Comparison of ENCODE assay signal across 14 cellular contexts in genomic region chr12:86741531-86741930, GRCh38.
A peak's percentile ranks its signal among the peaks of the same experiment; 100 is the strongest.
DNase-seq lines count a peak whose midpoint lies in the region; ATAC-seq and TF ChIP-seq lines count a peak whose summit lies in the region.
"Had no signal": no experiment of that assay in that cellular context is flagged by ENCODE, and none has a peak within 500 bp of the region (broad histone marks: within the 10 kb centered on the region; RNA-seq: fewer than 3 reads in every experiment).

No MANE protein-coding gene starts in this region.

- H3K4me3 Mint-ChIP-seq in CD4-positive, alpha-beta memory T cell = no peak overlapping the region
- H3K4me3 Mint-ChIP-seq: CD14-positive monocyte had no signal

- no peak overlapping the region for H3K23ac ChIP-seq in IMR-90 (ENCODE audit: low read depth, low read length)

- peak; percentile 32 for DNase-seq in ACHN
- DNase-seq in IMR-90 = peak; percentile 4
- peak; percentile 33 for DNase-seq in choroid plexus epithelial cell (ENCODE audit: low read depth)
- peak; percentile 52 for DNase-seq in kidney tubule cell (ENCODE audit: low spot score)
- no peak for DNase-seq in esophagus muscularis mucosa (ENCODE audit: extremely low spot score)
- no peak for DNase-seq in CD4-positive, alpha-beta memory T cell
- DNase-seq: 8988T, Calu3, DMS 273 treated with DMSO at 0.1 percent for 48 hours, GM23248, H7 had no signal

- CTCF ChIA-PET in IMR-90 (lab: Yijun Ruan, JAX) = no interaction called here
- CTCF ChIA-PET in CD4-positive, alpha-beta memory T cell (lab: Charles Lee; ENCODE audit: partially characterized antibody) = no interaction called here

- H3K9me3 Mint-ChIP-seq in CD4-positive, alpha-beta memory T cell = peaks cover 0 to 8% (median 2%) of the 10 kb centered on the region in 8 donors
- H3K9me3 Mint-ChIP-seq: CD14-positive monocyte had no signal

- H3K9ac ChIP-seq in IMR-90 (ENCODE audit: low read depth, low read length) = no peak overlapping the region
- H3K9ac ChIP-seq: GM23248 had no signal

- TF ChIP-seq CTCF in IMR-90 (conservative IDR thresholded peaks at IDR 0.05; ENCODE audit: low read depth, low read length) = no peak
- TF ChIP-seq CTCF in choroid plexus epithelial cell (conservative IDR thresholded peaks at IDR 0.05; ENCODE audit: low read depth, low read length) = no peak
- no peak for TF ChIP-seq CTCF in esophagus muscularis mucosa (IDR thresholded peaks at IDR 0.05)

- no peak overlapping the region for H3K56ac ChIP-seq in IMR-90 (ENCODE audit: extremely low read depth, insufficient read depth, low read length)

- no peaks in the 10 kb centered on the region for H3K79me1 ChIP-seq in IMR-90 (ENCODE audit: low read depth in 1 of 2, low read length in 2 of 2)

- no peaks in the 10 kb centered on the region for H3K9me1 ChIP-seq in IMR-90 (ENCODE audit: insufficient read depth, low read length)

- H3K36me3 ChIP-seq in IMR-90 (ENCODE audit: control insufficient read depth, insufficient read depth, low read length) (no peaks in the 10 kb centered on the region), esophagus muscularis mucosa (no peaks in the 10 kb centered on the region)
- no peaks in the 10 kb centered on the region for H3K36me3 ChIP-seq in CD4-positive, alpha-beta memory T cell (ENCODE audit: insufficient read depth, low read length)

- no peaks in the 10 kb centered on the region for H3K4me1 ChIP-seq in IMR-90 (ENCODE audit: control insufficient read depth, insufficient read depth, low read length)
- no peaks in the 10 kb centered on the region for H3K4me1 ChIP-seq in esophagus muscularis mucosa
- H3K4me1 ChIP-seq in CD4-positive, alpha-beta memory T cell (ENCODE audit: insufficient read depth, low read length) = no peaks in the 10 kb centered on the region

- H2AK9ac ChIP-seq in IMR-90 (replicated peaks; ENCODE audit: low read depth, low read length, poor library complexity) = no peak overlapping the region

- no CpG with 5 or more reads among the region's 1 CpG for WGBS in IMR-90 (ENCODE audit: extremely low coverage in 2 of 2, insufficient read length in 1 of 2), 2 experiments
- 97% methylated on average over 1 of the region's 1 CpG for WGBS in esophagus muscularis mucosa

- no peak overlapping the region for H4K8ac ChIP-seq in IMR-90 (ENCODE audit: low read depth in 2 of 2, low read length in 2 of 2)

- no peak overlapping the region for H4K91ac ChIP-seq in IMR-90 (ENCODE audit: insufficient read depth, low read depth, low read length)

- H3K27me3 ChIP-seq in IMR-90 (ENCODE audit: control insufficient read depth, insufficient read depth, low read length) (no peaks in the 10 kb centered on the region), esophagus muscularis mucosa (no peaks in the 10 kb centered on the region)
- no peaks in the 10 kb centered on the region for H3K27me3 ChIP-seq in CD4-positive, alpha-beta memory T cell (ENCODE audit: insufficient read depth, low read length)

- BruUV-seq in IMR-90 (replicated peaks; lab: Mats Ljungman, UMichigan) = no TSS peak

- H3K4me1 Mint-ChIP-seq in CD4-positive, alpha-beta memory T cell = no peaks in the 10 kb centered on the region
- H3K4me1 Mint-ChIP-seq: CD14-positive monocyte had no signal

- no peak overlapping the region for H2BK20ac ChIP-seq in IMR-90 (ENCODE audit: low read depth, low read length)

- no peak overlapping the region for H3K4ac ChIP-seq in IMR-90 (ENCODE audit: low read depth, low read length)

- H3K9me3 ChIP-seq in IMR-90 (ENCODE audit: control insufficient read depth, insufficient read depth, low read length) (no peaks in the 10 kb centered on the region), esophagus muscularis mucosa (no peaks in the 10 kb centered on the region)
- H3K9me3 ChIP-seq in CD4-positive, alpha-beta memory T cell (ENCODE audit: control insufficient read depth in 1 of 2, low read length in 2 of 2) = no peaks in the 10 kb centered on the region

- H2AK5ac ChIP-seq in IMR-90 (ENCODE audit: low read depth, low read length) = no peak overlapping the region

- ATAC-seq in IMR-90 (ENCODE audit: low read depth) (peak; percentile 32; the same call in 1 of the 2 replicates), GM18868 (IDR thresholded peaks at IDR 0.05; ENCODE audit: unreplicated experiment) (no peak)
- ATAC-seq: GM12878 had no signal

- H4K5ac ChIP-seq in IMR-90 (ENCODE audit: low read depth, low read length) = no peak overlapping the region

- intact Hi-C loops in IMR-90 (cut with micrococcal nuclease) (no loop called here), esophagus muscularis mucosa (cut with DNase I) (no loop called here)
- intact Hi-C loops in CD4-positive, alpha-beta memory T cell (cut with micrococcal nuclease) = no loop called here

- H3K14ac ChIP-seq in IMR-90 (replicated peaks; ENCODE audit: low read depth, low read length) = no peak overlapping the region

- dilution Hi-C loops in IMR-90 (cut with HindIII; ENCODE audit: low sequenced_read_pairs, unreplicated experiment) = no loop called here

- TF ChIP-seq POLR2A in IMR-90 (IDR thresholded peaks at IDR 0.05; ENCODE audit: low read depth, low read length) (no peak), esophagus muscularis mucosa (IDR thresholded peaks at IDR 0.05; ENCODE audit: low read depth) (no peak)

- TF ChIP-seq RAD21 in IMR-90 (IDR thresholded peaks at IDR 0.05; ENCODE audit: low read length) = no peak

- no peak overlapping the region for H2BK15ac ChIP-seq in IMR-90 (ENCODE audit: low read depth, low read length)

- no peak overlapping the region for H3K4me2 ChIP-seq in IMR-90 (ENCODE audit: low read depth, low read length)

- no peaks in the 10 kb centered on the region for H4K20me1 ChIP-seq in IMR-90 (ENCODE audit: insufficient read depth, low read length)

- no peaks in the 10 kb centered on the region for H3K36me3 Mint-ChIP-seq in CD4-positive, alpha-beta memory T cell
- H3K36me3 Mint-ChIP-seq: CD14-positive monocyte had no signal

- POLR2A ChIA-PET in IMR-90 (lab: Charles Lee; ENCODE audit: unreplicated experiment) = no interaction called here
- POLR2A ChIA-PET in CD4-positive, alpha-beta memory T cell (lab: Charles Lee; ENCODE audit: partially characterized antibody) = no interaction called here

- no peak overlapping the region for H3K18ac ChIP-seq in IMR-90 (ENCODE audit: low read depth, low read length)

- in situ Hi-C loops in ACHN (cut with HindIII; ENCODE audit: low pct_ligation_motif_present, low pct_unique_long_range_greater_than_20kb, low sequenced_read_pairs) = no loop called here
- in situ Hi-C loops in IMR-90 (cut with MboI; ENCODE audit: low sequenced_read_pairs) = no loop called here

- no peak overlapping the region for H3K27ac Mint-ChIP-seq in CD4-positive, alpha-beta memory T cell
- H3K27ac Mint-ChIP-seq: CD14-positive monocyte had no signal

- no peaks in the 10 kb centered on the region for H3K27me3 Mint-ChIP-seq in CD4-positive, alpha-beta memory T cell

- no peak overlapping the region for H2BK120ac ChIP-seq in IMR-90 (ENCODE audit: low read depth, low read length)

- no peak for TF ChIP-seq EP300 in esophagus muscularis mucosa (IDR thresholded peaks at IDR 0.05)

- no peak overlapping the region for H3K4me3 ChIP-seq in IMR-90 (ENCODE audit: insufficient read depth, low read depth, low read length)
- H3K4me3 ChIP-seq in choroid plexus epithelial cell (ENCODE audit: low read depth, low read length) = no peak overlapping the region
- no peak overlapping the region for H3K4me3 ChIP-seq in esophagus muscularis mucosa
- H3K4me3 ChIP-seq in CD4-positive, alpha-beta memory T cell (ENCODE audit: low read length in 2 of 2) = no peak overlapping the region
- H3K4me3 ChIP-seq: GM12878, GM23248 had no signal

- H3K27ac ChIP-seq in IMR-90 (ENCODE audit: insufficient read depth, low read length) = no peak overlapping the region
- H3K27ac ChIP-seq in esophagus muscularis mucosa (replicated peaks in 1 of 4) = no peak overlapping the region
- no peak overlapping the region for H3K27ac ChIP-seq in CD4-positive, alpha-beta memory T cell (ENCODE audit: low read depth, low read length)
- H3K27ac ChIP-seq: GM23248 had no signal

- no peak overlapping the region for H2AFZ ChIP-seq in IMR-90 (replicated peaks; ENCODE audit: low read length, poor library complexity)
- H2AFZ ChIP-seq: GM23248 had no signal

- no peak overlapping the region for H2BK5ac ChIP-seq in IMR-90 (ENCODE audit: low read depth, low read length, poor library complexity, severe bottlenecking)

TF ChIP-seq in IMR-90, 13 proteins besides CTCF, POLR2A, EP300 and RAD21:
- TF ChIP-seq RFX5 (IDR thresholded peaks at IDR 0.05; ENCODE audit: low read depth, low read length) = no peak
- no peak for TF ChIP-seq NFE2L2 (IDR thresholded peaks at IDR 0.05; ENCODE audit: low read depth, low read length)
- no peak for TF ChIP-seq MAFK (IDR thresholded peaks at IDR 0.05; ENCODE audit: low read depth, low read length)
- TF ChIP-seq ELK1 (IDR thresholded peaks at IDR 0.05; ENCODE audit: borderline replicate concordance, low read depth, low read length) = no peak
- TF ChIP-seq RCOR1 (IDR thresholded peaks at IDR 0.05; ENCODE audit: insufficient replicate concordance, low read length) = no peak
- no peak for TF ChIP-seq BHLHE40 (IDR thresholded peaks at IDR 0.05; ENCODE audit: low read depth, low read length)
- no peak for TF ChIP-seq MXI1 (IDR thresholded peaks at IDR 0.05; ENCODE audit: borderline replicate concordance, low read depth, low read length)
- no peak for TF ChIP-seq USF2 (IDR thresholded peaks at IDR 0.05; ENCODE audit: low read depth, low read length)
- no peak for TF ChIP-seq FOS (IDR thresholded peaks at IDR 0.05; ENCODE audit: low read depth, low read length)
- no peak for TF ChIP-seq MAZ (IDR thresholded peaks at IDR 0.05; ENCODE audit: borderline replicate concordance, low read depth, low read length)
- no peak for TF ChIP-seq CHD1 (IDR thresholded peaks at IDR 0.05; ENCODE audit: low read depth, low read length)
- TF ChIP-seq SMC3 (IDR thresholded peaks at IDR 0.05; ENCODE audit: low read depth, low read length) = no peak
- TF ChIP-seq CEBPB (IDR thresholded peaks at IDR 0.05; ENCODE audit: low read depth, low read length) = no peak

Comparison
In these comparisons a context has a peak if more than half of its experiments do, and no peak if none do; other contexts are left out.
1. DNase-seq: peak in ACHN (single experiment), IMR-90 (single experiment), choroid plexus epithelial cell (single experiment) and kidney tubule cell (single experiment); none in esophagus muscularis mucosa (single experiment) and CD4-positive, alpha-beta memory T cell (0 of 5).